Comparison of ENCODE assay signal across 1 cellular context in the genomic region with DNA sequence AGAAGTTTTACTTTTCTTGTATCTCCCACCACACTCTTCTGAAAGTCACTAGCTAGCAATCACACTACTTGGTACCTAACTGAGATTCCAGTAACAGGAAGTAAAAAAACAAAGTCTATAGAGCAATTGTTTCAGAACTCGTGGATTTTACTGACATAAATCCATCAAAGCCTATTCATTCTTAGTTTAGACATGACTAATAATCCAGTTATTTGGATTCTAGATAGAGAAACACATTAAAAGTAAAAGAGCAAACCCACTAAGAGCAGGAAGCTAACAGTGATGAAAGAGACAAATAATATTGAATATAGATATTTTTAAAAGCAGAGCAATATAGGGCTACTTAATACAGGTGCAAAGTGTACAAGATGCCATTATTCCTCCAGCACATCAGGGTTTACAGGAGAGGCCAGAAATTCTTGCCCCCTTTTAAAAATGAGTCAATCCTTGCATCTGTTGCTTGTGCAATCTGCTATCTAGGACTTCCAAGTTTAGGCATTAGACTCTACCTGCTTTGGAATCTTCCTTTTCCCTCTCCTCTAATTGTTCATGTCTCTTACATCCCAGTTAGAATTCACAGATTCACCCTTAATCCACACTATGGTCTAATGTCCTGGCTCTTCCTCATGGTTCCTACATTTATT.
TF ChIP-seq lines count a peak whose summit lies in the region.

No MANE protein-coding gene starts in this region.

TF ChIP-seq in SK-N-SH, 30 proteins besides CTCF, POLR2A, EP300 and RAD21:
- no peak for TF ChIP-seq NFIC (IDR thresholded peaks at IDR 0.05; ENCODE audit: borderline replicate concordance)
- TF ChIP-seq, protein P1, sequence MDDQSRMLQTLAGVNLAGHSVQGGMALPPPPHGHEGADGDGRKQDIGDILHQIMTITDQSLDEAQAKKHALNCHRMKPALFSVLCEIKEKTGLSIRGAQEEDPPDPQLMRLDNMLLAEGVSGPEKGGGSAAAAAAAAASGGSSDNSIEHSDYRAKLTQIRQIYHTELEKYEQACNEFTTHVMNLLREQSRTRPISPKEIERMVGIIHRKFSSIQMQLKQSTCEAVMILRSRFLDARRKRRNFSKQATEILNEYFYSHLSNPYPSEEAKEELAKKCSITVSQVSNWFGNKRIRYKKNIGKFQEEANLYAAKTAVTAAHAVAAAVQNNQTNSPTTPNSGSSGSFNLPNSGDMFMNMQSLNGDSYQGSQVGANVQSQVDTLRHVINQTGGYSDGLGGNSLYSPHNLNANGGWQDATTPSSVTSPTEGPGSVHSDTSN (IDR thresholded peaks at IDR 0.05), result peak; percentile 41; the same call in 1 of the 2 replicates
